Comparison of ENCODE assay signal across 19 cellular contexts in genomic region chr13:105735269-105735668, GRCh38.
DNase-seq lines count a peak whose midpoint lies in the region; TF ChIP-seq lines count a peak whose summit lies in the region.
"Had no signal": no experiment of that assay in that cellular context is flagged by ENCODE, and none has a peak within 500 bp of the region (broad histone marks: within the 10 kb centered on the region; RNA-seq: fewer than 3 reads in every experiment).

No MANE protein-coding gene starts in this region.

- peak; percentile 3 for DNase-seq in DMS 273 (lab: John Stamatoyannopoulos, UW; ENCODE audit: unreplicated experiment)
- DNase-seq in DMS 273 treated with DMSO at 0.1 percent for 48 hours (lab: John Stamatoyannopoulos, UW), result no peak
- peak; percentile 5 for DNase-seq in LHCN-M2 (ENCODE audit: low read depth)
- DNase-seq in NCI-H345 (lab: John Stamatoyannopoulos, UW), result peak; percentile 65
- DNase-seq in astrocyte of the spinal cord (ENCODE audit: low read depth, low spot score), result peak; percentile 5
- no peak for DNase-seq in GM19238 (ENCODE audit: insufficient read length, low spot score)
- no peak for DNase-seq in left ventricle myocardium inferior
- DNase-seq in KBM-7, result no peak
- DNase-seq: activated CD4-positive, alpha-beta T cell treated with anti-CD3 and anti-CD28 coated beads, Interleukin-2, amount 50 U/mL, for 1 hour; AML-193; effector memory CD4-positive, alpha-beta T cell; foreskin melanocyte; H9; islet precursor cell; NCI-H1930; upper lobe of left lung had no signal

- H3K9me3 ChIP-seq in left ventricle myocardium inferior (replicated peaks), result no peaks in the 10 kb centered on the region
- H3K9me3 ChIP-seq: body of pancreas, mucosa of descending colon, upper lobe of left lung had no signal

- no peak overlapping the region for H3K27ac ChIP-seq in left ventricle myocardium inferior (replicated peaks)
- H3K27ac ChIP-seq: 22Rv1, body of pancreas, upper lobe of left lung had no signal

- H3K36me3 ChIP-seq in left ventricle myocardium inferior, result no peaks in the 10 kb centered on the region
- H3K36me3 ChIP-seq: upper lobe of left lung had no signal

- no peak for TF ChIP-seq CTCF in astrocyte of the spinal cord (IDR thresholded peaks at IDR 0.05; ENCODE audit: low read depth, low read length)
- TF ChIP-seq CTCF in left ventricle myocardium inferior (IDR thresholded peaks at IDR 0.05; ENCODE audit: borderline replicate concordance), result no peak

- no peaks in the 10 kb centered on the region for H3K27me3 ChIP-seq in left ventricle myocardium inferior (ENCODE audit: low read depth)
- H3K27me3 ChIP-seq: body of pancreas, upper lobe of left lung had no signal

- no peaks in the 10 kb centered on the region for H3K4me1 ChIP-seq in left ventricle myocardium inferior
- H3K4me1 ChIP-seq: body of pancreas, upper lobe of left lung had no signal

- in situ Hi-C loops in astrocyte of the spinal cord (cut with HindIII; ENCODE audit: low sequenced_read_pairs), result no loop called here
- in situ Hi-C loops in KBM-7 (cut with MboI; ENCODE audit: low pct_unique_long_range_greater_than_20kb, low sequenced_read_pairs), result no loop called here

- intact Hi-C loops in left ventricle myocardium inferior (cut with micrococcal nuclease), result no loop called here

- H3K4me3 ChIP-seq in astrocyte of the spinal cord (ENCODE audit: low read depth, low read length) (no peak overlapping the region), left ventricle myocardium inferior (no peak overlapping the region)
- H3K4me3 ChIP-seq: body of pancreas, mucosa of descending colon, upper lobe of left lung had no signal

Comparison
In these comparisons a context has a peak if more than half of its experiments do, and no peak if none do; other contexts are left out.
1. DNase-seq: peak in DMS 273 (single experiment), LHCN-M2 (single experiment), NCI-H345 (single experiment) and astrocyte of the spinal cord (single experiment); none in DMS 273 treated with DMSO at 0.1 percent for 48 hours (single experiment), GM19238 (single experiment), left ventricle myocardium inferior (single experiment) and KBM-7 (single experiment).